ENCODE assay signal across 1 cellular context in genomic region chr11:66421492-66422205, GRCh38.
TF ChIP-seq lines count a peak whose summit lies in the region.

No MANE protein-coding gene starts in this region.

TF ChIP-seq in GM12878, 131 proteins besides CTCF, POLR2A, EP300 and RAD21 (continued from another document and continues in another):
- peak; percentile 100 for TF ChIP-seq SIN3A (IDR thresholded peaks at IDR 0.05; ENCODE audit: low read depth, low read length)
- no peak for TF ChIP-seq ESRRA (IDR thresholded peaks at IDR 0.05; ENCODE audit: low read length)
- no peak for TF ChIP-seq SIX5 (IDR thresholded peaks at IDR 0.05; ENCODE audit: low read depth, low read length, severe bottlenecking)
- 0 out of 2 replicates have a peak, but pooled peaks have one; percentile 27 for TF ChIP-seq IRF3 (IDR thresholded peaks at IDR 0.05)
- TF ChIP-seq EZH2 (IDR thresholded peaks at IDR 0.05; ENCODE audit: borderline replicate concordance, control insufficient read depth, low read depth, low read length) = no peak
- peak; percentile 100 for TF ChIP-seq NKRF (conservative IDR thresholded peaks at IDR 0.05)
- peak; percentile 99 for TF ChIP-seq HDAC2 (IDR thresholded peaks at IDR 0.05)
- TF ChIP-seq ZNF274 (IDR thresholded peaks at IDR 0.05; ENCODE audit: insufficient read depth, insufficient read length) = no peak
- peak; percentile 13 for TF ChIP-seq MEF2B (IDR thresholded peaks at IDR 0.05; ENCODE audit: partially characterized antibody, poor library complexity, severe bottlenecking)
- TF ChIP-seq E2F8 (IDR thresholded peaks at IDR 0.05; ENCODE audit: low read depth, partially characterized antibody) = peak; percentile 99
- no peak for TF ChIP-seq CHD1 (IDR thresholded peaks at IDR 0.05; ENCODE audit: low read depth, low read length)
- TF ChIP-seq SRF (IDR thresholded peaks at IDR 0.05; ENCODE audit: low read depth in 2 of 2, low read length in 2 of 2) = peak in 1 of 2 experiments; percentile 77; a peak in 2 of 4 replicates
- TF ChIP-seq CREM (IDR thresholded peaks at IDR 0.05; ENCODE audit: low read depth) = peak; percentile 84
- TF ChIP-seq PBX3 (IDR thresholded peaks at IDR 0.05; ENCODE audit: insufficient replicate concordance, low read depth, low read length) = peak; percentile 66
- peak; percentile 76; the same call in 2 of the 3 replicates for TF ChIP-seq POU2F2 (IDR thresholded peaks at IDR 0.05; ENCODE audit: borderline replicate concordance, low read depth, low read length)
- TF ChIP-seq SREBF2 (IDR thresholded peaks at IDR 0.05; ENCODE audit: low read length) = no peak
- peak; percentile 99 for TF ChIP-seq REST (IDR thresholded peaks at IDR 0.05; ENCODE audit: low read depth, low read length)
- TF ChIP-seq CUX1 (IDR thresholded peaks at IDR 0.05; ENCODE audit: insufficient replicate concordance, low read depth, low read length) = no peak
- no peak for TF ChIP-seq NRF1 (conservative IDR thresholded peaks at IDR 0.05; ENCODE audit: low read depth, low read length)
- peak; percentile 100 for TF ChIP-seq MXI1 (IDR thresholded peaks at IDR 0.05; ENCODE audit: low read depth, low read length)
- TF ChIP-seq RFX5 (IDR thresholded peaks at IDR 0.05; ENCODE audit: low read depth, low read length) = peak; percentile 67; the same call in 1 of the 2 replicates
- peak; percentile 95; the same call in 1 of the 2 replicates for TF ChIP-seq ZNF207 (IDR thresholded peaks at IDR 0.05; ENCODE audit: borderline replicate concordance)
- TF ChIP-seq ATF3 (IDR thresholded peaks at IDR 0.05; ENCODE audit: borderline replicate concordance, extremely low read depth, low read depth, low read length) = no peak
- TF ChIP-seq CEBPB (IDR thresholded peaks at IDR 0.05; ENCODE audit: borderline replicate concordance in 1 of 2, low read depth in 2 of 2, low read length in 2 of 2) = peak in 1 of 2 experiments; percentile 6; a peak in 1 of 4 replicates
- TF ChIP-seq USF1 (IDR thresholded peaks at IDR 0.05; ENCODE audit: borderline replicate concordance, extremely low read length, insufficient read depth, low read depth, low read length) = peak; percentile 11
- peak; percentile 57 for TF ChIP-seq ATF2 (IDR thresholded peaks at IDR 0.05; ENCODE audit: low read length)
- no peak for TF ChIP-seq IRF5 (IDR thresholded peaks at IDR 0.05; ENCODE audit: borderline replicate concordance)
- TF ChIP-seq BMI1 (IDR thresholded peaks at IDR 0.05; ENCODE audit: borderline replicate concordance) = no peak
- TF ChIP-seq KLF5 (IDR thresholded peaks at IDR 0.05; ENCODE audit: partially characterized antibody) = no peak
- no peak for TF ChIP-seq E2F4 (IDR thresholded peaks at IDR 0.05; ENCODE audit: low read depth, low read length)
- no peak for TF ChIP-seq SUZ12 (IDR thresholded peaks at IDR 0.05; ENCODE audit: unreplicated experiment)
- TF ChIP-seq TCF7 (IDR thresholded peaks at IDR 0.05; ENCODE audit: borderline replicate concordance) = no peak
- TF ChIP-seq SMC3 (IDR thresholded peaks at IDR 0.05; ENCODE audit: borderline replicate concordance, low read length) = no peak
- TF ChIP-seq MTA2 (IDR thresholded peaks at IDR 0.05; ENCODE audit: low read depth) = no peak
- 0 out of 2 replicates have a peak, but pooled peaks have one; percentile 37 for TF ChIP-seq TAF1 (IDR thresholded peaks at IDR 0.05; ENCODE audit: borderline replicate concordance, low read depth, low read length)
